Comparison of ENCODE assay signal across 1 cellular context in the genomic region with DNA sequence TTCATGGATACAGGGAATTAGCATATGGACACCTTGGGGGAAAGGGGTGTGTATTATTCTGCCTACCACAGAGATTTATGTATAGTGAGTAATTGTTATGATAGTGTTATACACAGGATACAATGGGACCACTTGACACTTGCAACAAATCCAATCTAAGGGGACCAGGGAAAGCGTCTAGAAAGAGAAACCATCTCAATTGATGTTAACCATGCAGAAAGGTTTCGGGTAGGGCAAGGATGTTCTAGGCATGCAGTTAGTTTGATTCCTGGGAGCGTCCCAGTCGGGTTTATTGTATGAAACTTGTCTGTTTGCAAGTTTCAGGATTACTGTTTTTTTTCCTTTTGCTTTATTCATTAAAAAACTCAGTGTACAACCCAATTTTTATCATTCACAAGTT.
TF ChIP-seq lines count a peak whose summit lies in the region.

No MANE protein-coding gene starts in this region.

TF ChIP-seq in GM12878, 131 proteins besides CTCF, POLR2A, EP300 and RAD21:
- TF ChIP-seq, protein P1, sequence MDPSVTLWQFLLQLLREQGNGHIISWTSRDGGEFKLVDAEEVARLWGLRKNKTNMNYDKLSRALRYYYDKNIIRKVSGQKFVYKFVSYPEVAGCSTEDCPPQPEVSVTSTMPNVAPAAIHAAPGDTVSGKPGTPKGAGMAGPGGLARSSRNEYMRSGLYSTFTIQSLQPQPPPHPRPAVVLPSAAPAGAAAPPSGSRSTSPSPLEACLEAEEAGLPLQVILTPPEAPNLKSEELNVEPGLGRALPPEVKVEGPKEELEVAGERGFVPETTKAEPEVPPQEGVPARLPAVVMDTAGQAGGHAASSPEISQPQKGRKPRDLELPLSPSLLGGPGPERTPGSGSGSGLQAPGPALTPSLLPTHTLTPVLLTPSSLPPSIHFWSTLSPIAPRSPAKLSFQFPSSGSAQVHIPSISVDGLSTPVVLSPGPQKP (IDR thresholded peaks at IDR 0.05; ENCODE audit: low read depth, low read length) = no peak
- TF ChIP-seq CHD2 (IDR thresholded peaks at IDR 0.05; ENCODE audit: borderline replicate concordance, low read depth, low read length) (no peak), IKZF1 (conservative IDR thresholded peaks at IDR 0.05) (no peak), BACH1 (IDR thresholded peaks at IDR 0.05; ENCODE audit: borderline replicate concordance) (no peak), SMC3 (IDR thresholded peaks at IDR 0.05; ENCODE audit: borderline replicate concordance, low read length) (no peak), CEBPB (IDR thresholded peaks at IDR 0.05; ENCODE audit: borderline replicate concordance in 1 of 2, low read depth in 2 of 2, low read length in 2 of 2) (no peak), MTA3 (IDR thresholded peaks at IDR 0.05; ENCODE audit: borderline replicate concordance, low read length) (no peak), CHD1 (IDR thresholded peaks at IDR 0.05; ENCODE audit: low read depth, low read length) (no peak), EGR1 (IDR thresholded peaks at IDR 0.05; ENCODE audit: borderline replicate concordance in 1 of 2, low read depth in 2 of 2, low read length in 2 of 2) (no peak), TCF12 (IDR thresholded peaks at IDR 0.05; ENCODE audit: low read depth, low read length) (no peak), NRF1 (conservative IDR thresholded peaks at IDR 0.05; ENCODE audit: low read depth, low read length) (no peak)
- TF ChIP-seq, protein P2, sequence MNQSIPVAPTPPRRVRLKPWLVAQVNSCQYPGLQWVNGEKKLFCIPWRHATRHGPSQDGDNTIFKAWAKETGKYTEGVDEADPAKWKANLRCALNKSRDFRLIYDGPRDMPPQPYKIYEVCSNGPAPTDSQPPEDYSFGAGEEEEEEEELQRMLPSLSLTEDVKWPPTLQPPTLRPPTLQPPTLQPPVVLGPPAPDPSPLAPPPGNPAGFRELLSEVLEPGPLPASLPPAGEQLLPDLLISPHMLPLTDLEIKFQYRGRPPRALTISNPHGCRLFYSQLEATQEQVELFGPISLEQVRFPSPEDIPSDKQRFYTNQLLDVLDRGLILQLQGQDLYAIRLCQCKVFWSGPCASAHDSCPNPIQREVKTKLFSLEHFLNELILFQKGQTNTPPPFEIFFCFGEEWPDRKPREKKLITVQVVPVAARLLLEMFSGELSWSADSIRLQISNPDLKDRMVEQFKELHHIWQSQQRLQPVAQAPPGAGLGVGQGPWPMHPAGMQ (IDR thresholded peaks at IDR 0.05; ENCODE audit: borderline replicate concordance) = no peak
- TF ChIP-seq, protein P3, sequence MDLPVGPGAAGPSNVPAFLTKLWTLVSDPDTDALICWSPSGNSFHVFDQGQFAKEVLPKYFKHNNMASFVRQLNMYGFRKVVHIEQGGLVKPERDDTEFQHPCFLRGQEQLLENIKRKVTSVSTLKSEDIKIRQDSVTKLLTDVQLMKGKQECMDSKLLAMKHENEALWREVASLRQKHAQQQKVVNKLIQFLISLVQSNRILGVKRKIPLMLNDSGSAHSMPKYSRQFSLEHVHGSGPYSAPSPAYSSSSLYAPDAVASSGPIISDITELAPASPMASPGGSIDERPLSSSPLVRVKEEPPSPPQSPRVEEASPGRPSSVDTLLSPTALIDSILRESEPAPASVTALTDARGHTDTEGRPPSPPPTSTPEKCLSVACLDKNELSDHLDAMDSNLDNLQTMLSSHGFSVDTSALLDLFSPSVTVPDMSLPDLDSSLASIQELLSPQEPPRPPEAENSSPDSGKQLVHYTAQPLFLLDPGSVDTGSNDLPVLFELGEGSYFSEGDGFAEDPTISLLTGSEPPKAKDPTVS (IDR thresholded peaks at IDR 0.05; ENCODE audit: low read depth, low read length) = no peak
- TF ChIP-seq, protein P4, sequence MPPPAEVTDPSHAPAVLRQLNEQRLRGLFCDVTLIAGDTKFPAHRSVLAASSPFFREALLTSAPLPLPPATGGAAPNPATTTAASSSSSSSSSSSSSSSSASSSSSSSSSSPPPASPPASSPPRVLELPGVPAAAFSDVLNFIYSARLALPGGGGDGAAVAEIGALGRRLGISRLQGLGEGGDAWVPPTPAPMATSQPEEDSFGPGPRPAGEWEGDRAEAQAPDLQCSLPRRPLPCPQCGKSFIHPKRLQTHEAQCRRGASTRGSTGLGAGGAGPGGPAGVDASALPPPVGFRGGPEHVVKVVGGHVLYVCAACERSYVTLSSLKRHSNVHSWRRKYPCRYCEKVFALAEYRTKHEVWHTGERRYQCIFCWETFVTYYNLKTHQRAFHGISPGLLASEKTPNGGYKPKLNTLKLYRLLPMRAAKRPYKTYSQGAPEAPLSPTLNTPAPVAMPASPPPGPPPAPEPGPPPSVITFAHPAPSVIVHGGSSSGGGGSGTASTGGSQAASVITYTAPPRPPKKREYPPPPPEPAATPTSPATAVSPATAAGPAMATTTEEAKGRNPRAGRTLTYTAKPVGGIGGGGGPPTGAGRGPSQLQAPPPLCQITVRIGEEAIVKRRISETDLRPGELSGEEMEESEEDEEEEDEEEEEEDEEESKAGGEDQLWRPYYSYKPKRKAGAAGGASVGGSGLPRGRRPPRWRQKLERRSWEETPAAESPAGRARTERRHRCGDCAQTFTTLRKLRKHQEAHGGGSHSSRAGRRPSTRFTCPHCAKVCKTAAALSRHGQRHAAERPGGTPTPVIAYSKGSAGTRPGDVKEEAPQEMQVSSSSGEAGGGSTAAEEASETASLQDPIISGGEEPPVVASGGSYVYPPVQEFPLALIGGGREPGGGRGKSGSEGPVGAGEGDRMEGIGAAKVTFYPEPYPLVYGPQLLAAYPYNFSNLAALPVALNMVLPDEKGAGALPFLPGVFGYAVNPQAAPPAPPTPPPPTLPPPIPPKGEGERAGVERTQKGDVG (CRISPR knock-in tag; IDR thresholded peaks at IDR 0.05) = no peak
- TF ChIP-seq, protein P5, sequence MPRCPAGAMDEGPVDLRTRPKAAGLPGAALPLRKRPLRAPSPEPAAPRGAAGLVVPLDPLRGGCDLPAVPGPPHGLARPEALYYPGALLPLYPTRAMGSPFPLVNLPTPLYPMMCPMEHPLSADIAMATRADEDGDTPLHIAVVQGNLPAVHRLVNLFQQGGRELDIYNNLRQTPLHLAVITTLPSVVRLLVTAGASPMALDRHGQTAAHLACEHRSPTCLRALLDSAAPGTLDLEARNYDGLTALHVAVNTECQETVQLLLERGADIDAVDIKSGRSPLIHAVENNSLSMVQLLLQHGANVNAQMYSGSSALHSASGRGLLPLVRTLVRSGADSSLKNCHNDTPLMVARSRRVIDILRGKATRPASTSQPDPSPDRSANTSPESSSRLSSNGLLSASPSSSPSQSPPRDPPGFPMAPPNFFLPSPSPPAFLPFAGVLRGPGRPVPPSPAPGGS (IDR thresholded peaks at IDR 0.05; ENCODE audit: borderline replicate concordance, insufficient read depth, low read depth, low read length, poor library complexity, severe bottlenecking) = no peak
- TF ChIP-seq, protein P6, sequence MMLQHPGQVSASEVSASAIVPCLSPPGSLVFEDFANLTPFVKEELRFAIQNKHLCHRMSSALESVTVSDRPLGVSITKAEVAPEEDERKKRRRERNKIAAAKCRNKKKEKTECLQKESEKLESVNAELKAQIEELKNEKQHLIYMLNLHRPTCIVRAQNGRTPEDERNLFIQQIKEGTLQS (IDR thresholded peaks at IDR 0.05; ENCODE audit: borderline replicate concordance, extremely low read depth, low read depth, low read length) = no peak
